Comparison of ENCODE assay signal across 8 cellular contexts in the genomic region with DNA sequence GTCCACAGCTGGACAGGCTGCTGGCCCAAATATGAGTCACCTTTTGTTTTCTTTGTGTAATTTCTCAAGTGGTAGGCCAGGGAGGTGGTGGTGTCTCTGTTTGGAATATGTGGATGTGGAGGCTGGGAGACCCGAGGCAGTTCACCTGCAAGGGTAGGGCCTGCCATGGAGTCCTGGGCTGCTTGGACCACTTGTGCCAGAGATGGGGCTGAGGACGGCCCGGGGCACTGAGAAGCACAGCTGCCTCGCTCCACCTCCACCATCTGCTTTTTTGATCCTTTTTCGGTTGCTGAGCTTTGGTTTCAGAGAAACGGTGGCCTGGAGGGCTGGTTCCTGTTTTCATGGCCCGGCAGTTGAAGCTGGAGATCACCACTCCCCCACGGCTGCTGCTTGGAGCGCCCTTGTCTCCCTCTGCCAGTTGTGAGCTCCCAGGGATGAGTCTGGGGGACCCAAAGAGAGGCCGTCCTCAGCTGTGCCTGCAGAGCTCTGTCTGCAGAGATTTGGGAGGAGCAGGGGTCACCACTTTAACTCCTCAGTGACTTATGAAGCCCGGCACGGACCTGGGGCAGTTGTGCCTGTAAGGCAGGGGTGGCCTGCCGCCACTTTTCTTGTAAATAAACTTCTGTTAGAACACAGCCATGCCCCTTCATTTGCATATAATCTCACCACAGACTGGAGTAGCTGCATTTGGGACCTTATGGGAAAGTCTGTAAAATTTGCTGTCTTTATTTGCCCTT. TPM values are rescaled to one million over a fixed set of nuclear protein-coding genes. Genes with fewer than 3 reads are reported as not detected.
DNase-seq lines count a peak whose midpoint lies in the region; ATAC-seq and TF ChIP-seq lines count a peak whose summit lies in the region.

No MANE protein-coding gene starts in this region.

- DNase-seq in RWPE1 (ENCODE audit: low spot score) = no peak
- DNase-seq in fibroblast of pulmonary artery (ENCODE audit: low read depth) = peak; percentile 71
- no peak for DNase-seq in BE2C
- DNase-seq in retina = no peak

- peak overlapping the region; percentile 82 for H3K9ac ChIP-seq in BLaER1

- ATAC-seq in GM18909 (IDR thresholded peaks at IDR 0.05; ENCODE audit: poor library complexity, unreplicated experiment) (peak; percentile 39), HG03066 (IDR thresholded peaks at IDR 0.05; ENCODE audit: low read depth, unreplicated experiment) (peak; percentile 36)

- peaks cover 70% of the 10 kb centered on the region for H3K36me3 ChIP-seq in BLaER1
- H3K36me3 ChIP-seq in thymus (ENCODE audit: control insufficient read depth, insufficient read depth) = peaks cover 62% of the 10 kb centered on the region
- no peaks in the 10 kb centered on the region for H3K36me3 ChIP-seq in BE2C

- H3K27me3 ChIP-seq in BLaER1 (no peaks in the 10 kb centered on the region), thymus (ENCODE audit: control insufficient read depth, insufficient read depth) (no peaks in the 10 kb centered on the region), BE2C (no peaks in the 10 kb centered on the region)

- TF ChIP-seq CTCF in RWPE1 (conservative IDR thresholded peaks at IDR 0.05; ENCODE audit: low read depth) = no peak
- TF ChIP-seq CTCF in fibroblast of pulmonary artery (IDR thresholded peaks at IDR 0.05; ENCODE audit: low read length, missing control alignments) = no peak
- TF ChIP-seq CTCF in BE2C (IDR thresholded peaks at IDR 0.05; ENCODE audit: low read depth, low read length) = no peak

- 8% methylated on average over 13 of the region's 13 CpGs for WGBS in thymus

- POLR2A ChIA-PET in RWPE1 (lab: Yijun Ruan, JAX; ENCODE audit: low non-redundant PET) = no interaction called here

- H3K9me3 ChIP-seq in BLaER1 (no peaks in the 10 kb centered on the region), thymus (ENCODE audit: control insufficient read depth) (no peaks in the 10 kb centered on the region), BE2C (no peaks in the 10 kb centered on the region)

- H3K4me2 ChIP-seq in BLaER1 = peak overlapping the region; percentile 90

- peaks cover 22% of the 10 kb centered on the region for H4K20me1 ChIP-seq in BLaER1

- H3K27ac ChIP-seq in BLaER1 (peak overlapping the region; percentile 96), RWPE1 (peak overlapping the region; percentile 96), thymus (ENCODE audit: low read depth) (peak overlapping the region; percentile 86)

- CTCF ChIA-PET in RWPE1 (lab: Yijun Ruan, JAX) = interaction anchor here (0.9 to 1.9 kb wide), 2 partner anchors 65 to 340 kb away, joined by 3 to 12 read pairs; no protein-coding TSS in a partner anchor

- H3K4me3 ChIP-seq in BLaER1 (peak overlapping the region; percentile 57), fibroblast of pulmonary artery (replicated peaks; ENCODE audit: low read depth, low read length) (no peak overlapping the region), thymus (ENCODE audit: low read length) (peak overlapping the region; percentile 20), BE2C (ENCODE audit: low read depth, low read length) (no peak overlapping the region)

- H3K4me1 ChIP-seq in BLaER1 = peaks cover 100% of the 10 kb centered on the region
- H3K4me1 ChIP-seq in thymus (ENCODE audit: control insufficient read depth, insufficient read depth, low read length) = peaks cover 64% of the 10 kb centered on the region
- H3K4me1 ChIP-seq in BE2C = peaks cover 24% of the 10 kb centered on the region

RNA-seq across cellular contexts. Expression of gene TTC7A, which starts 42.2 kb away (rescaled TPM):
- 27.7 TPM for polyA plus RNA-seq in thymus
- 19.2 TPM for polyA plus RNA-seq in BE2C (2012; ENCODE audit: insufficient read depth, insufficient read length, low read depth)

Comparison
In these comparisons a context has a peak if more than half of its experiments do, and no peak if none do; other contexts are left out.
1. H3K4me3 ChIP-seq: peak in BLaER1 (single experiment) and thymus (single experiment); none in fibroblast of pulmonary artery (single experiment) and BE2C (single experiment).
2. Peak in every context shown above with its lines, with median percentiles within 50 percentile points of each other: H3K27ac ChIP-seq.